In genomic region chr13:65656740-65657329, GRCh38 we compare ENCODE assay signal across 11 cellular contexts.
DNase-seq lines count a peak whose midpoint lies in the region; ATAC-seq and TF ChIP-seq lines count a peak whose summit lies in the region.
"Had no signal": no experiment of that assay in that cellular context is flagged by ENCODE, and none has a peak within 500 bp of the region (broad histone marks: within the 10 kb centered on the region; RNA-seq: fewer than 3 reads in every experiment).

No MANE protein-coding gene starts in this region.

- peaks cover 10% of the 10 kb centered on the region for H3K9me3 Mint-ChIP-seq in activated T-cell treated with anti-CD3 and anti-CD28 coated beads, Interleukin-2, amount 50 U/mL, for 24 hours

- H3K4me3 ChIP-seq in PC-3 (ENCODE audit: low read length) (no peak overlapping the region), epithelial cell of proximal tubule (ENCODE audit: low read depth, low read length) (no peak overlapping the region), smooth muscle cell (no peak overlapping the region)
- H3K4me3 ChIP-seq: transverse colon had no signal

- H3K27me3 ChIP-seq in PC-3 (ENCODE audit: low read length) (no peaks in the 10 kb centered on the region), smooth muscle cell (ENCODE audit: low read depth) (peaks cover 6% of the 10 kb centered on the region)
- H3K27me3 ChIP-seq: transverse colon had no signal

- H3K36me3 Mint-ChIP-seq in activated T-cell treated with anti-CD3 and anti-CD28 coated beads, Interleukin-2, amount 50 U/mL, for 24 hours (ENCODE audit: low read depth) = no peaks in the 10 kb centered on the region
- H3K36me3 Mint-ChIP-seq: CD4-positive, CD25-positive, alpha-beta regulatory T cell had no signal

- no peaks in the 10 kb centered on the region for H3K9me3 ChIP-seq in PC-3 (ENCODE audit: low read length)
- no peaks in the 10 kb centered on the region for H3K9me3 ChIP-seq in smooth muscle cell (replicated peaks; ENCODE audit: low read depth)
- H3K9me3 ChIP-seq: transverse colon had no signal

- H4K20me1 ChIP-seq in PC-3 (ENCODE audit: low read length) = no peaks in the 10 kb centered on the region
- H4K20me1 ChIP-seq in smooth muscle cell (ENCODE audit: low read depth) = no peaks in the 10 kb centered on the region

- H3K9me2 ChIP-seq in PC-3 (replicated peaks; ENCODE audit: low read length) = no peaks in the 10 kb centered on the region

- H3K27ac ChIP-seq in PC-3 (ENCODE audit: low read length) = no peak overlapping the region
- H3K27ac ChIP-seq in smooth muscle cell (ENCODE audit: low read depth) = no peak overlapping the region
- H3K27ac ChIP-seq: transverse colon had no signal

- H3K9ac ChIP-seq in PC-3 (ENCODE audit: low read length) (no peak overlapping the region), smooth muscle cell (ENCODE audit: low read depth) (no peak overlapping the region)

- H2AFZ ChIP-seq in PC-3 (ENCODE audit: low read length) (no peak overlapping the region), smooth muscle cell (ENCODE audit: low read depth) (no peak overlapping the region)

- no peaks in the 10 kb centered on the region for H3K4me1 Mint-ChIP-seq in activated T-cell treated with anti-CD3 and anti-CD28 coated beads, Interleukin-2, amount 50 U/mL, for 24 hours (ENCODE audit: low read depth)
- H3K4me1 Mint-ChIP-seq: CD4-positive, CD25-positive, alpha-beta regulatory T cell had no signal

- TF ChIP-seq CTCF in PC-3 (conservative IDR thresholded peaks at IDR 0.05; ENCODE audit: low read depth, low read length) (peak; percentile 65), epithelial cell of proximal tubule (conservative IDR thresholded peaks at IDR 0.05; ENCODE audit: low read depth, low read length) (peak; percentile 51), smooth muscle cell (IDR thresholded peaks at IDR 0.05; ENCODE audit: borderline replicate concordance, insufficient read depth, poor library complexity, severe bottlenecking) (peak; percentile 64)

- no peak overlapping the region for H3K4me3 Mint-ChIP-seq in activated T-cell treated with anti-CD3 and anti-CD28 coated beads, Interleukin-2, amount 50 U/mL, for 24 hours
- H3K4me3 Mint-ChIP-seq: CD4-positive, CD25-positive, alpha-beta regulatory T cell had no signal

- H3K4me1 ChIP-seq in PC-3 (ENCODE audit: insufficient read depth, low read length) (no peaks in the 10 kb centered on the region), smooth muscle cell (ENCODE audit: low read depth) (no peaks in the 10 kb centered on the region)
- H3K4me1 ChIP-seq: transverse colon had no signal

- no peak overlapping the region for H3K27ac Mint-ChIP-seq in activated T-cell treated with anti-CD3 and anti-CD28 coated beads, Interleukin-2, amount 50 U/mL, for 24 hours
- H3K27ac Mint-ChIP-seq: CD4-positive, CD25-positive, alpha-beta regulatory T cell had no signal

- WGBS in smooth muscle cell (ENCODE audit: low lambda C conversion rate) = 58% methylated on average over 1 of the region's 1 CpG

- DNase-seq in NCI-H2107 treated with DMSO at 0.1 percent for 48 hours (lab: John Stamatoyannopoulos, UW; ENCODE audit: unreplicated experiment) (peak; percentile 4), NCI-H2107 (lab: John Stamatoyannopoulos, UW) (no peak), PC-3 (peak; percentile 37), epithelial cell of proximal tubule (ENCODE audit: low read depth) (no peak), smooth muscle cell (lab: John Stamatoyannopoulos, UW; ENCODE audit: unreplicated experiment) (no peak), posterior vena cava (ENCODE audit: low spot score) (no peak)
- DNase-seq in activated T-cell treated with anti-CD3 and anti-CD28 coated beads, Interleukin-2, amount 50 U/mL, for 24 hours = no peak
- DNase-seq: amygdala; CD4-positive, CD25-positive, alpha-beta regulatory T cell; transverse colon had no signal

- H3K27me3 Mint-ChIP-seq in activated T-cell treated with anti-CD3 and anti-CD28 coated beads, Interleukin-2, amount 50 U/mL, for 24 hours = no peaks in the 10 kb centered on the region
- H3K27me3 Mint-ChIP-seq: CD4-positive, CD25-positive, alpha-beta regulatory T cell had no signal

- H3F3A ChIP-seq in PC-3 (ENCODE audit: low read length, unreplicated experiment) (no peaks in the 10 kb centered on the region), smooth muscle cell (ENCODE audit: low read depth) (no peaks in the 10 kb centered on the region)

- ATAC-seq in PC-3 (no peak), esophagus mucosa (no peak)

- intact Hi-C loops in PC-3 (cut with micrococcal nuclease) (loop anchor here (1.0 to 5.0 kb wide), 5 partner anchors 255 to 1567 kb away; no protein-coding TSS in a partner anchor), posterior vena cava (cut with DNase I) (no loop called here)

- H3K36me3 ChIP-seq in PC-3 (ENCODE audit: low read depth, low read length) (no peaks in the 10 kb centered on the region), smooth muscle cell (ENCODE audit: low read depth) (no peaks in the 10 kb centered on the region)
- H3K36me3 ChIP-seq: transverse colon had no signal

- no TSS peak for BruUV-seq in PC-3 (replicated peaks; lab: Mats Ljungman, UMichigan)

- POLR2A ChIA-PET in PC-3 (lab: Charles Lee; ENCODE audit: unreplicated experiment) = no interaction called here

- CTCF ChIA-PET in PC-3 (lab: Charles Lee) = interaction anchor here (0.7 kb wide), 2 partner anchors 270 to 454 kb away, joined by 3 to 4 read pairs; no protein-coding TSS in a partner anchor

- H3K4me2 ChIP-seq in PC-3 (ENCODE audit: low read length) (no peak overlapping the region), smooth muscle cell (no peak overlapping the region)

- H3K79me2 ChIP-seq in PC-3 (ENCODE audit: low read length) (no peaks in the 10 kb centered on the region), smooth muscle cell (ENCODE audit: low read depth) (no peaks in the 10 kb centered on the region)

Comparison
In these comparisons a context has a peak if more than half of its experiments do, and no peak if none do; other contexts are left out.
1. DNase-seq: peak in NCI-H2107 treated with DMSO at 0.1 percent for 48 hours (single experiment) and PC-3 (single experiment); none in NCI-H2107 (single experiment), epithelial cell of proximal tubule (single experiment), smooth muscle cell (single experiment), posterior vena cava (single experiment) and activated T-cell treated with anti-CD3 and anti-CD28 coated beads, Interleukin-2, amount 50 U/mL, for 24 hours (single experiment).
2. Peak in every context shown above with its lines, with median percentiles within 50 percentile points of each other: CTCF ChIP-seq.